In genomic region chr7:1439373-1440363, GRCh38 we compare ENCODE assay signal across 1 cellular context.
TF ChIP-seq lines count a peak whose summit lies in the region.

No MANE protein-coding gene starts in this region.

TF ChIP-seq in HepG2, 621 proteins besides CTCF, POLR2A, EP300 and RAD21 (continued from another document):
- TF ChIP-seq ZNF512B (CRISPR knock-in tag; IDR thresholded peaks at IDR 0.05; ENCODE audit: borderline replicate concordance) (no peak), STAG1 (CRISPR knock-in tag; IDR thresholded peaks at IDR 0.05) (peak; percentile 58), NONO (IDR thresholded peaks at IDR 0.05) (no peak), NONO (CRISPR knock-in tag; conservative IDR thresholded peaks at IDR 0.05) (0 out of 2 replicates have a peak, but pooled peaks have one; percentile 18), ZMAT3 (CRISPR knock-in tag; conservative IDR thresholded peaks at IDR 0.05) (no peak), ZMYM3 (CRISPR knock-in tag; IDR thresholded peaks at IDR 0.05) (no peak), ZFP90 (CRISPR knock-in tag; IDR thresholded peaks at IDR 0.05; ENCODE audit: borderline replicate concordance) (no peak), REL (CRISPR knock-in tag; conservative IDR thresholded peaks at IDR 0.05) (no peak), ZNF280B (CRISPR knock-in tag; IDR thresholded peaks at IDR 0.05; ENCODE audit: borderline replicate concordance) (no peak), ZFP62 (CRISPR knock-in tag; IDR thresholded peaks at IDR 0.05) (no peak), ZNF468 (CRISPR knock-in tag; IDR thresholded peaks at IDR 0.05) (0 out of 2 replicates have a peak, but pooled peaks have one; percentile 57), ZNF382 (CRISPR knock-in tag; IDR thresholded peaks at IDR 0.05; ENCODE audit: borderline replicate concordance) (no peak), ZBTB39 (CRISPR knock-in tag; IDR thresholded peaks at IDR 0.05) (no peak), SATB2 (CRISPR knock-in tag; IDR thresholded peaks at IDR 0.05) (no peak), SRSF4 (IDR thresholded peaks at IDR 0.05; ENCODE audit: low read depth, low read length, poor library complexity, severe bottlenecking) (no peak), JDP2 (CRISPR knock-in tag; IDR thresholded peaks at IDR 0.05; ENCODE audit: borderline replicate concordance) (no peak), ZNF230 (CRISPR knock-in tag; IDR thresholded peaks at IDR 0.05) (no peak), MED13 (CRISPR knock-in tag; IDR thresholded peaks at IDR 0.05) (no peak), TMF1 (CRISPR knock-in tag; IDR thresholded peaks at IDR 0.05; ENCODE audit: low read depth) (no peak), CREB3 (CRISPR knock-in tag; IDR thresholded peaks at IDR 0.05) (no peak)
- TF ChIP-seq, protein P1, sequence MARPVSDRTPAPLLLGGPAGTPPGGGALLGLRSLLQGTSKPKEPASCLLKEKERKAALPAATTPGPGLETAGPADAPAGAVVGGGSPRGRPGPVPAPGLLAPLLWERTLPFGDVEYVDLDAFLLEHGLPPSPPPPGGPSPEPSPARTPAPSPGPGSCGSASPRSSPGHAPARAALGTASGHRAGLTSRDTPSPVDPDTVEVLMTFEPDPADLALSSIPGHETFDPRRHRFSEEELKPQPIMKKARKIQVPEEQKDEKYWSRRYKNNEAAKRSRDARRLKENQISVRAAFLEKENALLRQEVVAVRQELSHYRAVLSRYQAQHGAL (CRISPR knock-in tag; IDR thresholded peaks at IDR 0.05; ENCODE audit: not compliant biosample characterization) = no peak
- TF ChIP-seq, protein P2, sequence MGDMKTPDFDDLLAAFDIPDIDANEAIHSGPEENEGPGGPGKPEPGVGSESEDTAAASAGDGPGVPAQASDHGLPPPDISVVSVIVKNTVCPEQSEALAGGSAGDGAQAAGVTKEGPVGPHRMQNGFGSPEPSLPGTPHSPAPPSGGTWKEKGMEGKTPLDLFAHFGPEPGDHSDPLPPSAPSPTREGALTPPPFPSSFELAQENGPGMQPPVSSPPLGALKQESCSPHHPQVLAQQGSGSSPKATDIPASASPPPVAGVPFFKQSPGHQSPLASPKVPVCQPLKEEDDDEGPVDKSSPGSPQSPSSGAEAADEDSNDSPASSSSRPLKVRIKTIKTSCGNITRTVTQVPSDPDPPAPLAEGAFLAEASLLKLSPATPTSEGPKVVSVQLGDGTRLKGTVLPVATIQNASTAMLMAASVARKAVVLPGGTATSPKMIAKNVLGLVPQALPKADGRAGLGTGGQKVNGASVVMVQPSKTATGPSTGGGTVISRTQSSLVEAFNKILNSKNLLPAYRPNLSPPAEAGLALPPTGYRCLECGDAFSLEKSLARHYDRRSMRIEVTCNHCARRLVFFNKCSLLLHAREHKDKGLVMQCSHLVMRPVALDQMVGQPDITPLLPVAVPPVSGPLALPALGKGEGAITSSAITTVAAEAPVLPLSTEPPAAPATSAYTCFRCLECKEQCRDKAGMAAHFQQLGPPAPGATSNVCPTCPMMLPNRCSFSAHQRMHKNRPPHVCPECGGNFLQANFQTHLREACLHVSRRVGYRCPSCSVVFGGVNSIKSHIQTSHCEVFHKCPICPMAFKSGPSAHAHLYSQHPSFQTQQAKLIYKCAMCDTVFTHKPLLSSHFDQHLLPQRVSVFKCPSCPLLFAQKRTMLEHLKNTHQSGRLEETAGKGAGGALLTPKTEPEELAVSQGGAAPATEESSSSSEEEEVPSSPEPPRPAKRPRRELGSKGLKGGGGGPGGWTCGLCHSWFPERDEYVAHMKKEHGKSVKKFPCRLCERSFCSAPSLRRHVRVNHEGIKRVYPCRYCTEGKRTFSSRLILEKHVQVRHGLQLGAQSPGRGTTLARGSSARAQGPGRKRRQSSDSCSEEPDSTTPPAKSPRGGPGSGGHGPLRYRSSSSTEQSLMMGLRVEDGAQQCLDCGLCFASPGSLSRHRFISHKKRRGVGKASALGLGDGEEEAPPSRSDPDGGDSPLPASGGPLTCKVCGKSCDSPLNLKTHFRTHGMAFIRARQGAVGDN (CRISPR knock-in tag; IDR thresholded peaks at IDR 0.05) = peak; percentile 15; the same call in 1 of the 2 replicates
- TF ChIP-seq, protein P3, sequence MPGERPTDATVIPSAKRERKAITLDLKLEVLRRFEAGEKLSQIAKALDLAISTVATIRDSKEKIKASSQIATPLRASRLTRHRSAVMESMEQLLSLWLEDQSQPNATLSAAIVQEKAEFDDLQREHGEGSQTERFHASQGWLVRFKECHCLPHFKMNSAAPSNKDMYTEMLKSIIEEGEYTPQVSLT (CRISPR knock-in tag; IDR thresholded peaks at IDR 0.05; ENCODE audit: borderline replicate concordance, low read depth) = no peak
- TF ChIP-seq, protein P4, sequence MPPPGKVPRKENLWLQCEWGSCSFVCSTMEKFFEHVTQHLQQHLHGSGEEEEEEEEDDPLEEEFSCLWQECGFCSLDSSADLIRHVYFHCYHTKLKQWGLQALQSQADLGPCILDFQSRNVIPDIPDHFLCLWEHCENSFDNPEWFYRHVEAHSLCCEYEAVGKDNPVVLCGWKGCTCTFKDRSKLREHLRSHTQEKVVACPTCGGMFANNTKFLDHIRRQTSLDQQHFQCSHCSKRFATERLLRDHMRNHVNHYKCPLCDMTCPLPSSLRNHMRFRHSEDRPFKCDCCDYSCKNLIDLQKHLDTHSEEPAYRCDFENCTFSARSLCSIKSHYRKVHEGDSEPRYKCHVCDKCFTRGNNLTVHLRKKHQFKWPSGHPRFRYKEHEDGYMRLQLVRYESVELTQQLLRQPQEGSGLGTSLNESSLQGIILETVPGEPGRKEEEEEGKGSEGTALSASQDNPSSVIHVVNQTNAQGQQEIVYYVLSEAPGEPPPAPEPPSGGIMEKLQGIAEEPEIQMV (CRISPR knock-in tag; IDR thresholded peaks at IDR 0.05; ENCODE audit: low read depth) = no peak
- TF ChIP-seq, protein P5, sequence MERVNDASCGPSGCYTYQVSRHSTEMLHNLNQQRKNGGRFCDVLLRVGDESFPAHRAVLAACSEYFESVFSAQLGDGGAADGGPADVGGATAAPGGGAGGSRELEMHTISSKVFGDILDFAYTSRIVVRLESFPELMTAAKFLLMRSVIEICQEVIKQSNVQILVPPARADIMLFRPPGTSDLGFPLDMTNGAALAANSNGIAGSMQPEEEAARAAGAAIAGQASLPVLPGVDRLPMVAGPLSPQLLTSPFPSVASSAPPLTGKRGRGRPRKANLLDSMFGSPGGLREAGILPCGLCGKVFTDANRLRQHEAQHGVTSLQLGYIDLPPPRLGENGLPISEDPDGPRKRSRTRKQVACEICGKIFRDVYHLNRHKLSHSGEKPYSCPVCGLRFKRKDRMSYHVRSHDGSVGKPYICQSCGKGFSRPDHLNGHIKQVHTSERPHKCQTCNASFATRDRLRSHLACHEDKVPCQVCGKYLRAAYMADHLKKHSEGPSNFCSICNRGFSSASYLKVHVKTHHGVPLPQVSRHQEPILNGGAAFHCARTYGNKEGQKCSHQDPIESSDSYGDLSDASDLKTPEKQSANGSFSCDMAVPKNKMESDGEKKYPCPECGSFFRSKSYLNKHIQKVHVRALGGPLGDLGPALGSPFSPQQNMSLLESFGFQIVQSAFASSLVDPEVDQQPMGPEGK (CRISPR knock-in tag; IDR thresholded peaks at IDR 0.05) = peak; percentile 64
